Comparison of ENCODE assay signal across 8 cellular contexts in genomic region chr5:79236364-79236969, GRCh38. TPM values are rescaled to one million over a fixed set of nuclear protein-coding genes. Genes with fewer than 3 reads are reported as not detected.
DNase-seq lines count a peak whose midpoint lies in the region; ATAC-seq and TF ChIP-seq lines count a peak whose summit lies in the region.

No MANE protein-coding gene starts in this region.

- no peaks in the 10 kb centered on the region for H3F3A ChIP-seq in PC-3 (ENCODE audit: low read length, unreplicated experiment)

- BruUV-seq in PC-3 (replicated peaks; lab: Mats Ljungman, UMichigan), result no TSS peak

- TF ChIP-seq CTCF in PC-3 (conservative IDR thresholded peaks at IDR 0.05; ENCODE audit: low read depth, low read length), result no peak

- H2AFZ ChIP-seq in PC-3 (ENCODE audit: low read length), result peak overlapping the region; percentile 79

- H3K27ac ChIP-seq in PC-3 (ENCODE audit: low read length), result peak overlapping the region; percentile 32

- no peaks in the 10 kb centered on the region for H4K20me1 ChIP-seq in PC-3 (ENCODE audit: low read length)

- H3K4me3 ChIP-seq in PC-3 (ENCODE audit: low read length) (peak overlapping the region; percentile 81), adipocyte (ENCODE audit: low read length) (peak overlapping the region; percentile 95), skeletal muscle cell (ENCODE audit: low read depth, low read length) (peak overlapping the region; percentile 73)

- DNase-seq in activated T-cell treated with anti-CD3 and anti-CD28 coated beads for 24 hours (ENCODE audit: low read depth) (peak; percentile 6), activated T-cell treated with anti-CD3 and anti-CD28 coated beads for 4 hours (no peak), PC-3 (peak; percentile 20), adipocyte (ENCODE audit: low read depth) (peak; percentile 66), hepatic stellate cell (ENCODE audit: low spot score) (peak; percentile 31), skeletal muscle cell (ENCODE audit: low read depth) (no peak), SKM-1 treated with dmso at 0.1 percent for 144 hours (lab: John Stamatoyannopoulos, UW; ENCODE audit: unreplicated experiment) (no peak)

- peak; percentile 30 for ATAC-seq in HG02885 (IDR thresholded peaks at IDR 0.05; ENCODE audit: poor library complexity, unreplicated experiment)
- ATAC-seq in PC-3, result peak; percentile 15

- CTCF ChIA-PET in PC-3 (lab: Charles Lee), result interaction anchor here (0.6 to 1.1 kb wide), 3 partner anchors 36 to 103 kb away, joined by 3 to 6 read pairs (median 3); no protein-coding TSS in a partner anchor

- H3K9ac ChIP-seq in PC-3 (ENCODE audit: low read length) (peak overlapping the region; percentile 73), adipocyte (ENCODE audit: low read length) (peak overlapping the region; percentile 94)

- no peaks in the 10 kb centered on the region for H3K9me3 ChIP-seq in PC-3 (ENCODE audit: low read length)
- no peaks in the 10 kb centered on the region for H3K9me3 ChIP-seq in adipocyte (ENCODE audit: control insufficient read depth, low read length)

- intact Hi-C loops in PC-3 (cut with micrococcal nuclease), result no loop called here

- H3K4me1 ChIP-seq in PC-3 (ENCODE audit: insufficient read depth, low read length) (peaks cover 12% of the 10 kb centered on the region), adipocyte (ENCODE audit: control insufficient read depth, insufficient read depth, low read length) (peaks cover 13% of the 10 kb centered on the region)

- no peaks in the 10 kb centered on the region for H3K27me3 ChIP-seq in PC-3 (ENCODE audit: low read length)
- H3K27me3 ChIP-seq in adipocyte (replicated peaks; ENCODE audit: control insufficient read depth, insufficient read depth, low read length), result no peaks in the 10 kb centered on the region

- POLR2A ChIA-PET in PC-3 (lab: Charles Lee; ENCODE audit: unreplicated experiment), result interaction anchor here (0.6 to 1.0 kb wide), 2 partner anchors 67 to 263 kb away, joined by 3 to 5 read pairs; no protein-coding TSS in a partner anchor

- H3K4me2 ChIP-seq in PC-3 (ENCODE audit: low read length), result peak overlapping the region; percentile 95

- H3K36me3 ChIP-seq in PC-3 (ENCODE audit: low read depth, low read length) (no peaks in the 10 kb centered on the region), adipocyte (ENCODE audit: control insufficient read depth, insufficient read depth, low read length, severe bottlenecking) (no peaks in the 10 kb centered on the region)

- no peaks in the 10 kb centered on the region for H3K9me2 ChIP-seq in PC-3 (replicated peaks; ENCODE audit: low read length)

- H3K79me2 ChIP-seq in PC-3 (ENCODE audit: low read length), result peaks cover 52% of the 10 kb centered on the region

RNA-seq across cellular contexts. Expression of gene JMY, which starts 0.5 kb away (rescaled TPM):
- 4.3 and 5.7 TPM in 2 replicates for total RNA-seq in PC-3 (2014; rRNA removed)

Comparison
In these comparisons a context has a peak if more than half of its experiments do, and no peak if none do; other contexts are left out.
1. DNase-seq: peak in activated T-cell treated with anti-CD3 and anti-CD28 coated beads for 24 hours (single experiment), PC-3 (single experiment), adipocyte (single experiment) and hepatic stellate cell (single experiment); none in activated T-cell treated with anti-CD3 and anti-CD28 coated beads for 4 hours (single experiment), skeletal muscle cell (single experiment) and SKM-1 treated with dmso at 0.1 percent for 144 hours (single experiment).
2. Peak in every context shown above with its lines, with median percentiles within 50 percentile points of each other: H3K4me3 ChIP-seq.